ENCODE assay signal across 7 cellular contexts in the genomic region with DNA sequence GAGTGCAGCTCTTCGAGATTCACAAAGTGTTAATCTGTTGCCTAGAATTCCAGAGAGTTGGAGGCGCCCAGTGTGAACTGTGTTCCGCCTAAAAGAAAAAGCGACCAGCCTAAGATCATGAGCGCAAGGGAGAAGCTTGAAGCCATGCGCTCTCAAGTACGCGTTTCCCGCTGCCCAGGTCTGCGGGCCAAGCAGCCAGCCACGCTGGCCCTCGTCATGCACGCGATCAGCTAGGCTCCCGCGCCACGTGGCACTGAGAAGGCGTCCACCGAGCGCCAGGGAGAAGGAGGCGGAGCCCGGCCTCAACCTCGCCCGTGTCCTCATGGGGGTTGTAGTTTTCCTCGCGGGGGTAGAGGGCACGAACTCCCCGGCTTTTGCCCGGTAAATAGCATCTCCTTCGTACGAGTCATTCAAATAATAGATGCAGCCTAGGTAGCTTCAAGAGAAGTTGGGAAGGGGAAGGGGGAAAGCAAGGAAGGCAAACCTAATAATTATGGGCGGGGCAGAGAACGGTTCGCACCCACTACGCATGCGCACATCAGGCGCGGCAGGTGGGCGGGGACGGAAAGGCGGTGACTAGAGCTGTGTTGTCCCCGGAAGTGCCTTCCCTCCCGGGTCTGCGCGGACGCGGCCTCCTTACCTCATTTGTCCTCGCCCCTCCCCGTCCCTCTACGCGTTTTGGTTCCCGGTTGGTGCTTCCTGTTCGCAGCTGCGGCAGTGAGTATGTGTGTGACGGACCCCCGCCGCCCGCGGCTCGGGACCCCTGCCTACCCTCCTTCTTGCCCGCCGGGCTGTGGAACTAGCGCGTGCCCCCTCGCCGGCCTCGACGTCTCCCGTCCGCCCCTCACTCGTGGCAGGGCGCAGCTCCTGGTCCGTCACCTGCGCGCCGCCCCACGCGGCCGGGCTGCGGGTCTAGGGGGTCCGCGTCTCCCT.
A peak's percentile ranks its signal among the peaks of the same experiment; 100 is the strongest.
DNase-seq lines count a peak whose midpoint lies in the region; ATAC-seq lines count a peak whose summit lies in the region.

A gene (plus strand): TSS at position 668 of the 933 bp plus-strand sequence.

- peak; percentile 68 for ATAC-seq in GM18508 (IDR thresholded peaks at IDR 0.05; ENCODE audit: insufficient read depth, unreplicated experiment)
- ATAC-seq in HG03025 (IDR thresholded peaks at IDR 0.05; ENCODE audit: low FRiP score, unreplicated experiment) = peak; percentile 94

- peak; percentile 95 for DNase-seq in NCI-H2081 (lab: John Stamatoyannopoulos, UW)
- peak; percentile 85 for DNase-seq in T1000 (lab: John Stamatoyannopoulos, UW)
- peak; percentile 97 for DNase-seq in astrocyte of the hippocampus (ENCODE audit: low read depth, low spot score)
- DNase-seq in hippocampal formation (lab: John Stamatoyannopoulos, UW) = peak; percentile 91 to 95
- DNase-seq in retina = peak; percentile 99

Comparison
In these comparisons a context has a peak if more than half of its experiments do, and no peak if none do; other contexts are left out.
1. Peak in every context shown above with its lines: DNase-seq and ATAC-seq.